In genomic region chr4:8844976-8845690, GRCh38 we compare ENCODE assay signal across 32 cellular contexts. TPM values are rescaled to one million over a fixed set of nuclear protein-coding genes. Genes with fewer than 3 reads are reported as not detected.
A peak's percentile ranks its signal among the peaks of the same experiment; 100 is the strongest.
DNase-seq lines count a peak whose midpoint lies in the region; ATAC-seq and TF ChIP-seq lines count a peak whose summit lies in the region.
"Had no signal": no experiment of that assay in that cellular context is flagged by ENCODE, and none has a peak within 500 bp of the region (broad histone marks: within the 10 kb centered on the region; RNA-seq: fewer than 3 reads in every experiment).

No MANE protein-coding gene starts in this region.

- WGBS in spleen, 5 donors, result 76 to 88% (median 78%) methylated on average over 14 of the region's 14 CpGs

- H3K27ac ChIP-seq in spleen, result no peak overlapping the region
- H3K27ac ChIP-seq: 22Rv1, breast epithelium, C4-2B, GM23248, prostate gland, SJCRH30, upper lobe of left lung had no signal

- no peaks in the 10 kb centered on the region for H3K4me1 ChIP-seq in spleen
- H3K4me1 ChIP-seq: breast epithelium, Caco-2, prostate gland, SJCRH30, upper lobe of left lung had no signal

- no peak overlapping the region for H3K4me3 ChIP-seq in spleen
- H3K4me3 ChIP-seq: breast epithelium, GM23248, prostate gland, SJCRH30, upper lobe of left lung had no signal

- TF ChIP-seq POLR2A in spleen (IDR thresholded peaks at IDR 0.05), result no peak

- TF ChIP-seq CTCF in spleen (IDR thresholded peaks at IDR 0.05 in 8 of 11, conservative IDR thresholded peaks at IDR 0.05 in 3 of 11), result no peak

- peaks cover 0 to 58% (median 0%) of the 10 kb centered on the region in 7 donors for H3K27me3 ChIP-seq in spleen (replicated peaks in 1 of 7)
- H3K27me3 ChIP-seq: upper lobe of left lung had no signal

- intact Hi-C loops in spleen (cut with DNase I; ENCODE audit: low total_unique reads), result no loop called here

- peaks cover 0 to 23% (median 8%) of the 10 kb centered on the region in 8 donors for H3K9me3 ChIP-seq in spleen
- H3K9me3 ChIP-seq: Caco-2, prostate gland, SJCRH30 had no signal

- DNase-seq in DMS 273 (lab: John Stamatoyannopoulos, UW; ENCODE audit: unreplicated experiment) (peak; percentile 36), DMS 273 treated with DMSO at 0.1 percent for 48 hours (lab: John Stamatoyannopoulos, UW) (no peak), NCI-H69 (lab: John Stamatoyannopoulos, UW) (peak; percentile 14), islet precursor cell (peak; percentile 42), spleen (peak; percentile 64), NCI-H1694 treated with DMSO at 0.1 percent for 48 hours (lab: John Stamatoyannopoulos, UW) (no peak)
- no peak for DNase-seq in activated CD4-positive, CD25-positive, alpha-beta regulatory T cell (lab: John Stamatoyannopoulos, UW)
- DNase-seq: activated CD8-positive, alpha-beta memory T cell treated with anti-CD3 and anti-CD28 coated beads, Interleukin-2, amount 50 U/mL, for 4 hours; DMS79 treated with DMSO at 0.1 percent for 48 hours; effector CD8-positive, alpha-beta T cell; GDM1; GM23248; hypothalamus; mesendoderm; NCI-H146; NCI-H446; NCI-H774; stimulated activated CD4-positive, alpha-beta T cell treated with anti-CD3 and anti-CD28 coated beads, Interleukin-4, amount 100 ng/mL, for 4 hours; upper lobe of left lung had no signal

- H3K36me3 ChIP-seq in spleen, result no peaks in the 10 kb centered on the region
- H3K36me3 ChIP-seq: breast epithelium, prostate gland, SJCRH30, upper lobe of left lung had no signal

- no peak for ATAC-seq in GM18498 (IDR thresholded peaks at IDR 0.05; ENCODE audit: unreplicated experiment)
- ATAC-seq: left colon; stimulated activated effector memory CD8-positive, alpha-beta T cell treated with anti-CD3 and anti-CD28 coated beads, Interleukin-12 subunit alpha, Interleukin-12 subunit beta, amount 100 ng/mL, for 72 hours; T-cell; WTC11 had no signal

RNA-seq across cellular contexts. Expression of gene HMX1, which starts 26.5 kb away (rescaled TPM):
- total RNA-seq in spleen, result not detected
- polyA plus RNA-seq in spleen, result not detected
- total RNA-seq: breast epithelium, epithelial cell of proximal tubule, GM23248, left colon, SJCRH30, T-cell, upper lobe of left lung had no signal
- polyA plus RNA-seq: GM23248, IgD-negative memory B cell had no signal

Comparison
In these comparisons a context has a peak if more than half of its experiments do, and no peak if none do; other contexts are left out.
1. DNase-seq: peak in DMS 273 (single experiment), NCI-H69 (single experiment), islet precursor cell (single experiment) and spleen (single experiment); none in DMS 273 treated with DMSO at 0.1 percent for 48 hours (single experiment), NCI-H1694 treated with DMSO at 0.1 percent for 48 hours (single experiment) and activated CD4-positive, CD25-positive, alpha-beta regulatory T cell (0 of 4).